Comparison of ENCODE assay signal across 8 cellular contexts in the genomic region with DNA sequence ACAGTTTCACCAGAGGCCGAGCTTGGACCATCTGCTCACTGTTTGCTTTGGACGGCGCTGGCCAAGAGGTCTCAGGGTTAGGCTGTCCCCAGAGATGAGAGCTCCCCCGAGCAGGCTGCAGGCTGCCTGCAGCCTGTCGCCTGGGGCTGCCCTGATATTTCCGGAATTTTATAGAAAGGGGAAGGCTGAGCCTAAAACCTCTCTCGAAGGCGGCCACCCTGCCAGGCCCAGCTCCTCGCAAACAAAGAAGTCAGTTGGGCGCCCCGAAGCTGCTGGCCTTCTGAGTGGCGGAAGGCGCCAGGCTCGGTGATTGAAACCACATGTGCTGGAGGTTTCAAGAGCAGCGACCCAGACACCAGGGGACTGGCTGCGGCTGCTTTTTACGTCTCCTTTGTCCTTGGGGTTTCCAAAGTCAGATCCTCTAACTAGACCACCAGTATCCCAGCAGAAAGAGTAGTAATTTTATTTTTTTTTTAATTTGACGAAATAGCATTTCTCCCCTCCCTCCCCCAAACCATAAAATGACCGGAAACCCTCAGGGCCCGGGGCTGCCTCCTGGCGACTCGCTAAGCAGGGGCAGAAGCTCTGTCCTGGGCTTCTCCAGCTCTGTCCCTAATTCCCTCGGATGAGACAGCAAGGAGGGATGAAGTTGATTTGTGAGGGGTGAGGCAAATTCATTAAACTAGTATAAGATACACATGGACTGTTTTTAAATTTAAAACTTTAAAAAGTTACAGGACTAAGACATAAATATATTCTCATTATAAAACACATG. TPM values are rescaled to one million over a fixed set of nuclear protein-coding genes. Genes with fewer than 3 reads are reported as not detected.
DNase-seq lines count a peak whose midpoint lies in the region; ATAC-seq and TF ChIP-seq lines count a peak whose summit lies in the region.

No MANE protein-coding gene starts in this region.

- peak overlapping the region; percentile 55 for H3K27ac ChIP-seq in suprapubic skin

- peak overlapping the region in 3 of 5 experiments; percentile 61 to 90 (median 89) for H3K27ac Mint-ChIP-seq in brain

- H3K27me3 Mint-ChIP-seq in brain: peaks cover 6% of the 10 kb centered on the region

- no peaks in the 10 kb centered on the region for H3K9me3 ChIP-seq in suprapubic skin

- TF ChIP-seq POLR2A in suprapubic skin (IDR thresholded peaks at IDR 0.05): no peak

- peaks cover 18% of the 10 kb centered on the region for H3K4me1 Mint-ChIP-seq in brain

- H3K4me3 ChIP-seq in suprapubic skin: peak overlapping the region; percentile 11

- no peaks in the 10 kb centered on the region for H3K36me3 Mint-ChIP-seq in brain

- intact Hi-C loops in left colon (cut with DNase I, micrococcal nuclease): no loop called here

- TF ChIP-seq CTCF in brain (conservative IDR thresholded peaks at IDR 0.05): no peak
- no peak for TF ChIP-seq CTCF in suprapubic skin (IDR thresholded peaks at IDR 0.05)

- ATAC-seq in left colon: no peak
- ATAC-seq in HG03520 (IDR thresholded peaks at IDR 0.05; ENCODE audit: unreplicated experiment): no peak

- H3K36me3 ChIP-seq in suprapubic skin: no peaks in the 10 kb centered on the region

- H3K27me3 ChIP-seq in suprapubic skin: no peaks in the 10 kb centered on the region

- H3K4me1 ChIP-seq in suprapubic skin: peaks cover 5% of the 10 kb centered on the region

- TF ChIP-seq EP300 in suprapubic skin (IDR thresholded peaks at IDR 0.05): no peak

- peaks cover 0 to 3% (median 0%) of the 10 kb centered on the region in 5 experiments for H3K9me3 Mint-ChIP-seq in brain

- peak overlapping the region in 3 of 5 experiments; percentile 51 to 62 (median 61) for H3K4me3 Mint-ChIP-seq in brain

- peak; percentile 63 for DNase-seq in HCEC 1CT
- peak; percentile 49 to 57 for DNase-seq in left colon
- peak; percentile 86 to 94 for DNase-seq in suprapubic skin (ENCODE audit: low spot score in 2 of 2)
- no peak for DNase-seq in activated gamma-delta T cell treated with Interleukin-2 at 50 U/mL for 16 hours
- no peak for DNase-seq in activated CD8-positive, alpha-beta memory T cell treated with anti-CD3 and anti-CD28 coated beads, Interleukin-2, amount 50 U/mL, for 4 hours
- DNase-seq in occipital lobe (lab: John Stamatoyannopoulos, UW): no peak

- 46% methylated on average over 22 of the region's 23 CpGs for WGBS in suprapubic skin

RNA-seq across cellular contexts. Expression of gene CLMP, which starts 57.4 kb away (rescaled TPM):
- 17.6 TPM for polyA plus RNA-seq in brain (ENCODE audit: insufficient read depth, low read depth, low replicate concordance)
- 10 to 100 TPM in 1 of 2 donors, 1 to 10 TPM in 1; 6.7 to 13.2 TPM for total RNA-seq in left colon
- total RNA-seq in suprapubic skin: 10 to 100 TPM; 17.5 to 26.9 (median 19.9) TPM
- total RNA-seq in occipital lobe: 42.0 TPM

Comparison
In these comparisons a context has a peak if more than half of its experiments do, and no peak if none do; other contexts are left out.
1. DNase-seq: peak in HCEC 1CT (single experiment), left colon (2 of 2) and suprapubic skin (2 of 2); none in activated gamma-delta T cell treated with Interleukin-2 at 50 U/mL for 16 hours (single experiment), activated CD8-positive, alpha-beta memory T cell treated with anti-CD3 and anti-CD28 coated beads, Interleukin-2, amount 50 U/mL, for 4 hours (single experiment) and occipital lobe (single experiment).